In the genomic region with DNA sequence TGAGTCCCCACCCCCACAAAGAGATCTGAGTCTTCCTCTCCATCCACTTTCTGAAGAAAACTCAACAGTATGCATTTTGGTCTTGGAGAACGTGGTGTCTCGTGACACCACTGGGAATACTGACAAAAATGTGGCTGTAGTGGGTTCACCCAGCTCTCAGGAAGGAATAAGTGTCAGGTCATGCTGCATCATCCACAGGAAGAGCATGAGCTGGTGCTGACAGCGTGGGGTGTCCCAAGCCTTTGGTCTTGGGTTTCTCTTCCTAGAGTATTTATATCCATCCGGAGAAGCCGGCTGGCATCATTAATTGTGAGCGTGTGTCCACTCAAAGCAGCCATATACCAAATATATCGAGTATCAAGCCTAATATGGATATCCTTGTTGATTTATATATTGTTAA, we compare ENCODE assay signal across 27 cellular contexts. TPM values are rescaled to one million over a fixed set of nuclear protein-coding genes. Genes with fewer than 3 reads are reported as not detected.
A peak's percentile ranks its signal among the peaks of the same experiment; 100 is the strongest.
DNase-seq lines count a peak whose midpoint lies in the region; ATAC-seq and TF ChIP-seq lines count a peak whose summit lies in the region.
"Had no signal": no experiment of that assay in that cellular context is flagged by ENCODE, and none has a peak within 500 bp of the region (broad histone marks: within the 10 kb centered on the region; RNA-seq: fewer than 3 reads in every experiment).

No MANE protein-coding gene starts in this region.

- no peak overlapping the region for H3K4me3 ChIP-seq in BLaER1 treated with 17β-estradiol and CSF1 and Interleukin-3, amounts not matched to agents 10 nM and 100 nM
- H3K4me3 ChIP-seq in brain microvascular endothelial cell (ENCODE audit: low read depth, low read length) (no peak overlapping the region), uterus (no peak overlapping the region), A673 (ENCODE audit: low read depth, low read length, poor library complexity, severe bottlenecking) (no peak overlapping the region)
- no peak overlapping the region for H3K4me3 ChIP-seq in naive thymus-derived CD4-positive, alpha-beta T cell (ENCODE audit: low read length)
- H3K4me3 ChIP-seq: colonic mucosa, GM12878, GM23338, ovary, right lobe of liver, testis had no signal

- CTCF ChIA-PET in naive thymus-derived CD4-positive, alpha-beta T cell (lab: Charles Lee) = interaction anchor here (1.5 kb wide), 1 partner anchor 62 kb away, joined by 3 read pairs; no protein-coding TSS in a partner anchor
- CTCF ChIA-PET in A673 (lab: Charles Lee) = no interaction called here

- peak overlapping the region in 6 of 11 experiments; percentile 8 to 87 (median 74); a peak in 8 of 22 replicates for H3K9ac ChIP-seq in BLaER1 treated with 17β-estradiol and CSF1 and Interleukin-3, amounts not matched to agents 10 nM and 100 nM
- H3K9ac ChIP-seq: KMS-11 had no signal

- no peaks in the 10 kb centered on the region for H4K20me1 ChIP-seq in BLaER1 treated with 17β-estradiol and CSF1 and Interleukin-3, amounts not matched to agents 10 nM and 100 nM

- peak overlapping the region; percentile 54 to 96 (median 86) for H3K4me2 ChIP-seq in BLaER1 treated with 17β-estradiol and CSF1 and Interleukin-3, amounts not matched to agents 10 nM and 100 nM
- H3K4me2 ChIP-seq: GM23338, KMS-11 had no signal

- no TSS peak for BruUV-seq in A673 (replicated peaks; lab: Mats Ljungman, UMichigan)

- TF ChIP-seq POLR2A in uterus (IDR thresholded peaks at IDR 0.05) = no peak

- peaks cover 0 to 7% (median 0%) of the 10 kb centered on the region in 11 experiments; a peak in 5 of 22 replicates for H3K9me3 ChIP-seq in BLaER1 treated with 17β-estradiol and CSF1 and Interleukin-3, amounts not matched to agents 10 nM and 100 nM (replicated peaks in 1 of 11)
- H3K9me3 ChIP-seq in naive thymus-derived CD4-positive, alpha-beta T cell (ENCODE audit: control insufficient read depth in 2 of 3, low read length in 3 of 3) = no peaks in the 10 kb centered on the region
- no peaks in the 10 kb centered on the region for H3K9me3 ChIP-seq in uterus
- H3K9me3 ChIP-seq in A673 (ENCODE audit: low read depth, low read length, poor library complexity, severe bottlenecking) = no peaks in the 10 kb centered on the region
- H3K9me3 ChIP-seq: colonic mucosa, ovary, right lobe of liver, testis had no signal

- in situ Hi-C loops in brain microvascular endothelial cell (cut with HindIII; ENCODE audit: low pct_ligation_motif_present, low sequenced_read_pairs) = no loop called here

- intact Hi-C loops in naive thymus-derived CD4-positive, alpha-beta T cell (cut with micrococcal nuclease) = loop anchor here (2.0 kb wide), 3 partner anchors 15 to 53 kb away; no protein-coding TSS in a partner anchor
- intact Hi-C loops in uterus (cut with DNase I; ENCODE audit: low total_unique reads) = no loop called here
- intact Hi-C loops in A673 (cut with micrococcal nuclease; ENCODE audit: unreplicated experiment) = no loop called here

- DNase-seq in HCEC 1CT (peak; percentile 64), brain microvascular endothelial cell (peak; percentile 11), Ammon's horn (ENCODE audit: low spot score) (no peak), uterus (no peak), A673 (ENCODE audit: low spot score) (no peak)
- DNase-seq in naive thymus-derived CD4-positive, alpha-beta T cell = no peak
- DNase-seq: activated CD4-positive, alpha-beta T cell treated with anti-CD3 and anti-CD28 coated beads, Interleukin-2, amount 10 ng/mL, durations not matched to agents 7 days and 5 days; activated naive CD8-positive, alpha-beta T cell treated with anti-CD3 and anti-CD28 coated beads, Interleukin-2, amount 10 ng/mL, durations not matched to agents 7 days and 5 days; colonic mucosa; endodermal cell; GF-D8; hypothalamus; mammary epithelial cell; naive B cell; NCI-H1105 treated with DMSO at 0.1 percent for 48 hours; NCI-H2081; ovary; right lobe of liver; T-cell; testis had no signal

- peak overlapping the region in 9 of 11 experiments; percentile 34 to 97 (median 79); a peak in 16 of 22 replicates for H3K27ac ChIP-seq in BLaER1 treated with 17β-estradiol and CSF1 and Interleukin-3, amounts not matched to agents 10 nM and 100 nM
- H3K27ac ChIP-seq in brain microvascular endothelial cell (no peak overlapping the region), uterus (no peak overlapping the region), A673 (ENCODE audit: low read depth, low read length, poor library complexity, severe bottlenecking) (no peak overlapping the region)
- no peak overlapping the region for H3K27ac ChIP-seq in naive thymus-derived CD4-positive, alpha-beta T cell (ENCODE audit: low read depth, low read length)
- H3K27ac ChIP-seq: colonic mucosa, KMS-11, ovary, right lobe of liver, testis, VCaP had no signal

- H3K27me3 ChIP-seq in BLaER1 treated with 17β-estradiol and CSF1 and Interleukin-3, amounts not matched to agents 10 nM and 100 nM = 0 out of 22 replicates have a peak, but pooled peaks cover 0 to 7% (median 0%) of the 10 kb centered on the region in 11 experiments
- H3K27me3 ChIP-seq in brain microvascular endothelial cell (replicated peaks) = peaks cover 2% of the 10 kb centered on the region
- no peaks in the 10 kb centered on the region for H3K27me3 ChIP-seq in naive thymus-derived CD4-positive, alpha-beta T cell (ENCODE audit: control insufficient read depth in 2 of 2, insufficient read depth in 2 of 2, low read length in 2 of 2)
- no peaks in the 10 kb centered on the region for H3K27me3 ChIP-seq in uterus
- no peaks in the 10 kb centered on the region for H3K27me3 ChIP-seq in A673 (replicated peaks; ENCODE audit: insufficient read depth, low read depth, low read length, poor library complexity)
- H3K27me3 ChIP-seq: colonic mucosa, ovary, right lobe of liver, testis had no signal

- no peaks in the 10 kb centered on the region for H3K36me3 ChIP-seq in BLaER1 treated with 17β-estradiol and CSF1 and Interleukin-3, amounts not matched to agents 10 nM and 100 nM
- no peaks in the 10 kb centered on the region for H3K36me3 ChIP-seq in brain microvascular endothelial cell (replicated peaks)
- no peaks in the 10 kb centered on the region for H3K36me3 ChIP-seq in naive thymus-derived CD4-positive, alpha-beta T cell (ENCODE audit: control insufficient read depth in 2 of 3, insufficient read depth in 3 of 3, low read length in 3 of 3)
- H3K36me3 ChIP-seq in uterus = no peaks in the 10 kb centered on the region
- no peaks in the 10 kb centered on the region for H3K36me3 ChIP-seq in A673 (ENCODE audit: insufficient read depth, low read length, poor library complexity, severe bottlenecking)
- H3K36me3 ChIP-seq: colonic mucosa, ovary, right lobe of liver had no signal

- POLR2A ChIA-PET in naive thymus-derived CD4-positive, alpha-beta T cell (lab: Charles Lee) = interaction anchor here (0.5 to 1.1 kb wide), 3 partner anchors 27 to 1254 kb away, joined by 3 read pairs; no protein-coding TSS in a partner anchor
- POLR2A ChIA-PET in A673 (lab: Charles Lee; ENCODE audit: low non-redundant PET) = no interaction called here

- H3K9me3 Mint-ChIP-seq in naive thymus-derived CD4-positive, alpha-beta T cell = no peaks in the 10 kb centered on the region
- H3K9me3 Mint-ChIP-seq: activated CD4-positive, alpha-beta T cell treated with anti-CD3 and anti-CD28 coated beads, Interleukin-2, amount 10 ng/mL, durations not matched to agents 7 days and 5 days; activated naive CD8-positive, alpha-beta T cell treated with anti-CD3 and anti-CD28 coated beads, Interleukin-2, amount 10 ng/mL, durations not matched to agents 7 days and 5 days; endodermal cell; GM23338; naive B cell; T-cell had no signal

- TF ChIP-seq CTCF in brain microvascular endothelial cell (IDR thresholded peaks at IDR 0.05; ENCODE audit: low read depth, low read length, missing control alignments) (no peak), uterus (IDR thresholded peaks at IDR 0.05) (no peak), A673 (conservative IDR thresholded peaks at IDR 0.05; ENCODE audit: low read depth, low read length) (no peak)

- peaks cover 19 to 37% (median 31%) of the 10 kb centered on the region in 7 donors for H3K4me1 Mint-ChIP-seq in naive thymus-derived CD4-positive, alpha-beta T cell

- peaks cover 0 to 5% (median 0%) of the 10 kb centered on the region in 5 donors for H3K27me3 Mint-ChIP-seq in naive thymus-derived CD4-positive, alpha-beta T cell
- H3K27me3 Mint-ChIP-seq: T-cell had no signal

- no peak for ATAC-seq in naive thymus-derived CD4-positive, alpha-beta T cell
- no peak for ATAC-seq in esophagus mucosa
- ATAC-seq: GM12878, GM23338, right lobe of liver, T-cell had no signal

- H3K36me3 Mint-ChIP-seq in naive thymus-derived CD4-positive, alpha-beta T cell = no peaks in the 10 kb centered on the region
- H3K36me3 Mint-ChIP-seq: activated naive CD8-positive, alpha-beta T cell treated with anti-CD3 and anti-CD28 coated beads, Interleukin-2, amount 10 ng/mL, durations not matched to agents 7 days and 5 days; brain; naive B cell; T-cell had no signal

- H3K4me1 ChIP-seq in BLaER1 treated with 17β-estradiol and CSF1 and Interleukin-3, amounts not matched to agents 10 nM and 100 nM = peaks cover 59 to 91% (median 70%) of the 10 kb centered on the region in 10 experiments
- H3K4me1 ChIP-seq in naive thymus-derived CD4-positive, alpha-beta T cell (ENCODE audit: control insufficient read depth in 2 of 2, insufficient read depth in 2 of 2, low read length in 2 of 2) = peaks cover 0 to 18% of the 10 kb centered on the region in 2 donors
- no peaks in the 10 kb centered on the region for H3K4me1 ChIP-seq in uterus
- H3K4me1 ChIP-seq in A673 (ENCODE audit: insufficient read depth, low read length, poor library complexity, severe bottlenecking) = peaks cover 16% of the 10 kb centered on the region
- H3K4me1 ChIP-seq: testis had no signal

- no peak overlapping the region for H3K4me3 Mint-ChIP-seq in naive thymus-derived CD4-positive, alpha-beta T cell
- H3K4me3 Mint-ChIP-seq: activated CD4-positive, alpha-beta T cell treated with anti-CD3 and anti-CD28 coated beads, Interleukin-2, amount 10 ng/mL, durations not matched to agents 7 days and 5 days; activated naive CD8-positive, alpha-beta T cell treated with anti-CD3 and anti-CD28 coated beads, Interleukin-2, amount 10 ng/mL, durations not matched to agents 7 days and 5 days; endodermal cell; GM23338 had no signal

- peak overlapping the region in 8 of 9 donors; percentile 28 to 100 (median 96) for H3K27ac Mint-ChIP-seq in naive thymus-derived CD4-positive, alpha-beta T cell
- H3K27ac Mint-ChIP-seq: activated CD4-positive, alpha-beta T cell treated with anti-CD3 and anti-CD28 coated beads, Interleukin-2, amount 10 ng/mL, durations not matched to agents 7 days and 5 days; activated naive CD8-positive, alpha-beta T cell treated with anti-CD3 and anti-CD28 coated beads, Interleukin-2, amount 10 ng/mL, durations not matched to agents 7 days and 5 days; brain; endodermal cell; GM23338; naive B cell had no signal

RNA-seq across cellular contexts. Expression of a gene that starts 55.9 kb away (rescaled TPM):
- total RNA-seq in naive thymus-derived CD4-positive, alpha-beta T cell = 1 to 10 TPM; 3.6 to 9.1 (median 5.4) TPM
- 1 to 10 TPM; 1.1 to 1.6 TPM for polyA plus RNA-seq in naive thymus-derived CD4-positive, alpha-beta T cell
- total RNA-seq in uterus = 10 to 100 TPM in 1 of 4 donors, 1 to 10 TPM in 2, not detected in 1; 1.4 to 27.4 (median 9.4) TPM
- 0.52 TPM for total RNA-seq in esophagus mucosa
- 2.7 TPM in 2 replicates for total RNA-seq in A673 (2021)

RNA-seq across cellular contexts. Expression of a gene that starts 56.1 kb away (rescaled TPM):
- 10 to 100 TPM; 23.7 to 39.2 (median 35.6) TPM for total RNA-seq in naive thymus-derived CD4-positive, alpha-beta T cell
- 1 to 10 TPM; 5.0 to 7.1 TPM for polyA plus RNA-seq in naive thymus-derived CD4-positive, alpha-beta T cell
- total RNA-seq in uterus = 10 to 100 TPM; 14.4 to 31.2 (median 23.1) TPM
- 3.1 TPM for total RNA-seq in esophagus mucosa
- 9.7 and 10.0 TPM in 2 replicates for total RNA-seq in A673 (2021)

Comparison
In these comparisons a context has a peak if more than half of its experiments do, and no peak if none do; other contexts are left out.
1. H3K27ac ChIP-seq: peak in BLaER1 treated with 17β-estradiol and CSF1 and Interleukin-3, amounts not matched to agents 10 nM and 100 nM (9 of 11); none in brain microvascular endothelial cell (single experiment), naive thymus-derived CD4-positive, alpha-beta T cell (single experiment), uterus (0 of 2) and A673 (single experiment).
2. DNase-seq: peak in HCEC 1CT (single experiment) and brain microvascular endothelial cell (single experiment); none in naive thymus-derived CD4-positive, alpha-beta T cell (0 of 9), Ammon's horn (single experiment), uterus (0 of 2) and A673 (single experiment).
3. intact Hi-C loops: an anchor here in naive thymus-derived CD4-positive, alpha-beta T cell (2.0 kb wide); none called in uterus and A673.